ENCODE assay signal across 8 cellular contexts in genomic region chr2:218570850-218571249, GRCh38.
DNase-seq lines count a peak whose midpoint lies in the region; ATAC-seq lines count a peak whose summit lies in the region.

No MANE protein-coding gene starts in this region.

- DNase-seq in activated T-cell treated with anti-CD3 and anti-CD28 coated beads, Interleukin-2, amount 50 U/mL, for 24 hours = no peak
- DNase-seq in activated T-cell treated with anti-CD3 and anti-CD28 coated beads, Interleukin-2, amount 50 U/mL, for 48 hours = no peak
- no peak for DNase-seq in T-helper 2 cell treated with Interferon-gamma antibody and Interleukin-4, amounts not matched to agents 5 μg/mL and 100 μg/mL, for 36 hours (ENCODE audit: low spot score)
- DNase-seq in fibroblast of peridontal ligament (ENCODE audit: extremely low read depth) (peak; percentile 62), GOT3 (lab: John Stamatoyannopoulos, UW) (no peak)
- DNase-seq in stimulated activated naive B cell treated with anti-CD40 and anti-IgM and Interleukin-4, amounts not matched to agents 10 μg/mL and 1 μg/mL and 100 μg/mL, for 72 hours = no peak

- H3K27ac Mint-ChIP-seq in activated T-cell treated with anti-CD3 and anti-CD28 coated beads, Interleukin-2, amount 50 U/mL, for 24 hours = peak overlapping the region; percentile 100
- H3K27ac Mint-ChIP-seq in T-helper 2 cell treated with Interferon-gamma antibody and Interleukin-4, amounts not matched to agents 5 μg/mL and 100 μg/mL, for 36 hours = peak overlapping the region; percentile 100
- H3K27ac Mint-ChIP-seq in stimulated activated naive B cell treated with anti-CD40 and anti-IgM and Interleukin-4, amounts not matched to agents 10 μg/mL and 1 μg/mL and 100 μg/mL, for 72 hours = peak overlapping the region; percentile 33

- peak overlapping the region; percentile 94 for H3K4me3 Mint-ChIP-seq in activated T-cell treated with anti-CD3 and anti-CD28 coated beads, Interleukin-2, amount 50 U/mL, for 24 hours
- H3K4me3 Mint-ChIP-seq in T-helper 2 cell treated with Interferon-gamma antibody and Interleukin-4, amounts not matched to agents 5 μg/mL and 100 μg/mL, for 36 hours = peak overlapping the region; percentile 93
- H3K4me3 Mint-ChIP-seq in stimulated activated naive B cell treated with anti-CD40 and anti-IgM and Interleukin-4, amounts not matched to agents 10 μg/mL and 1 μg/mL and 100 μg/mL, for 72 hours = peak overlapping the region; percentile 88 to 96

- H3K36me3 Mint-ChIP-seq in activated T-cell treated with anti-CD3 and anti-CD28 coated beads, Interleukin-2, amount 50 U/mL, for 24 hours (ENCODE audit: low read depth) = peaks cover 91% of the 10 kb centered on the region
- H3K36me3 Mint-ChIP-seq in T-helper 2 cell treated with Interferon-gamma antibody and Interleukin-4, amounts not matched to agents 5 μg/mL and 100 μg/mL, for 36 hours (ENCODE audit: low read depth) = peaks cover 55% of the 10 kb centered on the region
- H3K36me3 Mint-ChIP-seq in stimulated activated naive B cell treated with anti-CD40 and anti-IgM and Interleukin-4, amounts not matched to agents 10 μg/mL and 1 μg/mL and 100 μg/mL, for 72 hours = peaks cover 17 to 32% of the 10 kb centered on the region in 2 donors

- no peaks in the 10 kb centered on the region for H3K27me3 Mint-ChIP-seq in activated T-cell treated with anti-CD3 and anti-CD28 coated beads, Interleukin-2, amount 50 U/mL, for 24 hours
- no peaks in the 10 kb centered on the region for H3K27me3 Mint-ChIP-seq in T-helper 2 cell treated with Interferon-gamma antibody and Interleukin-4, amounts not matched to agents 5 μg/mL and 100 μg/mL, for 36 hours (ENCODE audit: low read depth)
- no peaks in the 10 kb centered on the region for H3K27me3 Mint-ChIP-seq in stimulated activated naive B cell treated with anti-CD40 and anti-IgM and Interleukin-4, amounts not matched to agents 10 μg/mL and 1 μg/mL and 100 μg/mL, for 72 hours

- H3K4me1 Mint-ChIP-seq in activated T-cell treated with anti-CD3 and anti-CD28 coated beads, Interleukin-2, amount 50 U/mL, for 24 hours (ENCODE audit: low read depth) = peaks cover 56% of the 10 kb centered on the region
- peaks cover 41% of the 10 kb centered on the region for H3K4me1 Mint-ChIP-seq in T-helper 2 cell treated with Interferon-gamma antibody and Interleukin-4, amounts not matched to agents 5 μg/mL and 100 μg/mL, for 36 hours (ENCODE audit: low read depth)
- H3K4me1 Mint-ChIP-seq in stimulated activated naive B cell treated with anti-CD40 and anti-IgM and Interleukin-4, amounts not matched to agents 10 μg/mL and 1 μg/mL and 100 μg/mL, for 72 hours = peaks cover 27 to 43% of the 10 kb centered on the region in 2 donors

- no peak for ATAC-seq in stimulated activated naive B cell treated with anti-CD40 and anti-IgM and Interleukin-4, amounts not matched to agents 10 μg/mL and 1 μg/mL and 100 μg/mL, for 72 hours (replicated peaks)
- ATAC-seq in GM21381 (IDR thresholded peaks at IDR 0.05; ENCODE audit: unreplicated experiment) (no peak), GM18909 (IDR thresholded peaks at IDR 0.05; ENCODE audit: poor library complexity, unreplicated experiment) (no peak)

- H3K9me3 Mint-ChIP-seq in activated T-cell treated with anti-CD3 and anti-CD28 coated beads, Interleukin-2, amount 50 U/mL, for 24 hours = no peaks in the 10 kb centered on the region
- no peaks in the 10 kb centered on the region for H3K9me3 Mint-ChIP-seq in T-helper 2 cell treated with Interferon-gamma antibody and Interleukin-4, amounts not matched to agents 5 μg/mL and 100 μg/mL, for 36 hours
- no peaks in the 10 kb centered on the region for H3K9me3 Mint-ChIP-seq in stimulated activated naive B cell treated with anti-CD40 and anti-IgM and Interleukin-4, amounts not matched to agents 10 μg/mL and 1 μg/mL and 100 μg/mL, for 72 hours

Comparison
In these comparisons a context has a peak if more than half of its experiments do, and no peak if none do; other contexts are left out.
1. H3K27ac Mint-ChIP-seq: peak in every context shown above with its lines; median percentile 100 in activated T-cell treated with anti-CD3 and anti-CD28 coated beads, Interleukin-2, amount 50 U/mL, for 24 hours; 100 in T-helper 2 cell treated with Interferon-gamma antibody and Interleukin-4, amounts not matched to agents 5 μg/mL and 100 μg/mL, for 36 hours; 33 in stimulated activated naive B cell treated with anti-CD40 and anti-IgM and Interleukin-4, amounts not matched to agents 10 μg/mL and 1 μg/mL and 100 μg/mL, for 72 hours.